Comparison of ENCODE assay signal across 1 cellular context in the genomic region with DNA sequence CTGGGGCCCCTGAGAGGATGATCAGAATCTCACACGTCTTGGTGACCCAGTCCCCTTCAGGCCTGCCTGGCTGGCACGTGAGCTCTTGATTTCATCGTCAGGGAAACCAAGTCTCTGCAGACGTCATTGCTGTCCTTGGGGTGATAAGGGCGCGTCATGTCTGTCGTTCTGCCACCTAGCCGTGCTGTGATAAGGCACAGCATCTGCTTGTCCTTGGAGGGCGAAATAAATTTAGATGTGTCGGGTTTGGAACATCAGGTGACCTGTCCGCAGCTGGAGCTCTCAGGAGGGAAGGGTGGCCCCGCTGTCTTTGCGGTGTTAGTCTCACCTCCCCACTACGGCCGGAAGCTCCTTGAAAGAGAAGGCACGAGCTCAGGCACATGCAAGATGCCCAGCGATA.
TF ChIP-seq lines count a peak whose summit lies in the region.

No MANE protein-coding gene starts in this region.

TF ChIP-seq in H1, 55 proteins besides CTCF, POLR2A, EP300 and RAD21:
- TF ChIP-seq RBBP5 (IDR thresholded peaks at IDR 0.05; ENCODE audit: borderline replicate concordance, low read depth, low read length), result no peak
- TF ChIP-seq TAF7 (optimal IDR thresholded peaks at IDR 0.05; ENCODE audit: borderline replicate concordance, low read depth, low read length), result no peak
- TF ChIP-seq EGR1 (IDR thresholded peaks at IDR 0.05; ENCODE audit: borderline replicate concordance, low read depth, low read length), result no peak
- no peak for TF ChIP-seq SP4 (IDR thresholded peaks at IDR 0.05; ENCODE audit: low read length)
- TF ChIP-seq ATF3 (IDR thresholded peaks at IDR 0.05; ENCODE audit: insufficient read depth, low read depth, low read length), result no peak
- TF ChIP-seq SRF (IDR thresholded peaks at IDR 0.05; ENCODE audit: low read depth, low read length), result no peak
- no peak for TF ChIP-seq KDM4A (IDR thresholded peaks at IDR 0.05; ENCODE audit: low read depth, low read length, severe bottlenecking)
- TF ChIP-seq RNF2 (IDR thresholded peaks at IDR 0.05; ENCODE audit: borderline replicate concordance, low read depth, low read length, missing control alignments, poor library complexity, severe bottlenecking), result no peak
- no peak for TF ChIP-seq BACH1 (IDR thresholded peaks at IDR 0.05; ENCODE audit: low read length)
- no peak for TF ChIP-seq CHD7 (IDR thresholded peaks at IDR 0.05; ENCODE audit: insufficient replicate concordance, low read length)
- no peak for TF ChIP-seq SP2 (IDR thresholded peaks at IDR 0.05; ENCODE audit: low read length)
- no peak for TF ChIP-seq TCF12 (IDR thresholded peaks at IDR 0.05; ENCODE audit: low read depth, low read length)
- no peak for TF ChIP-seq FOSL1 (IDR thresholded peaks at IDR 0.05; ENCODE audit: insufficient read depth, low read depth, low read length)
- no peak for TF ChIP-seq JUND (IDR thresholded peaks at IDR 0.05; ENCODE audit: low read length)
- TF ChIP-seq POLR2AphosphoS5 (IDR thresholded peaks at IDR 0.05; ENCODE audit: low read depth, low read length), result no peak
- TF ChIP-seq TAF1 (IDR thresholded peaks at IDR 0.05; ENCODE audit: low read depth, low read length), result no peak
- TF ChIP-seq MAX (IDR thresholded peaks at IDR 0.05), result no peak
- TF ChIP-seq NRF1 (IDR thresholded peaks at IDR 0.05; ENCODE audit: low read depth, low read length), result no peak
